ENCODE assay signal across 8 cellular contexts in the genomic region with DNA sequence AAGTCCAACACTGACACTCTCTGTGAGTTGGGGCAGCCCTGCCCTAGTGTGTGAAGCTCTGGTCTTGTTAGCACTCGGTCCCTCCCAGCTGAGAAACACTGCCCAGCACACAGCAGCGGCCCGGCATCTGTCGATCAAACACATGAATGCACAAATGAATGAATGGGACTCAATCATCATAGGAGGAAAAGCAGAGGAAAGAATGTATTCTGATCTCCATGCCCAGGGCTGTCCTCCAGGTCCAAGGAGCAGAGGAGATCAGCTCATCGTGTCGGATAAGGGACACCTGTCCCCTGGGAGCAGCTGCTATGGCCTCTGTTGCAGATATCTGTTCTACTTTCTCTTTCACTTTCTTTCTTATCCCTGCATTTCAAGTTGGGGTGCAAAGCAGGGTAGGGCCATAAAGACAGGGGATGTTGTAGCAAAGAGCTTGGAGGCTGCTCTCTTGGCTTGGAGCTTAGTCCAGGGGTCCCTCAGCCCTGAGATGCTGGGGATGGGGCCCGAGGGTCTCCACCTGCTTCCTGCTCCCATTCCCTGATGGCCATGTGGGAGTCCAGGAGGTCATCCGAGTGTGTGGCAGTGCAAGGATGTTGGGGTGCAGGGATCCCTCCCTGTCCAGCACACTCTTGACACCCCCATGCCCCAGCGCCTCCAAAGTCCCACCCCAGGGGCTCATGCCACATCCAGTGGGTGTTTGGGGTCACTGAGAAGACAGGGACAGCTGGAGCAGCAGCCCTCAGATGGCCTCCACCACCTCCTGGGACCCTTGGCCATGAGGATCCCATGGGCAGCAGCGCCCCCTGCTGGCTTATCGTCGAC.
DNase-seq lines count a peak whose midpoint lies in the region; ATAC-seq and TF ChIP-seq lines count a peak whose summit lies in the region.

No MANE protein-coding gene starts in this region.

- TF ChIP-seq CTCF in NB4 (IDR thresholded peaks at IDR 0.05; ENCODE audit: low read depth, low read length), result peak; percentile 6
- TF ChIP-seq CTCF in left lung (IDR thresholded peaks at IDR 0.05), result peak; percentile 18 to 42

- intact Hi-C loops in activated naive CD4-positive, alpha-beta T cell treated with anti-CD3 and anti-CD28 coated beads for 36 hours (cut with micrococcal nuclease), result no loop called here
- intact Hi-C loops in left lung (cut with DNase I), result no loop called here

- H3K4me3 Mint-ChIP-seq in activated naive CD4-positive, alpha-beta T cell treated with anti-CD3 and anti-CD28 coated beads for 36 hours, result no peak overlapping the region
- H3K4me3 Mint-ChIP-seq in stimulated activated naive CD8-positive, alpha-beta T cell treated with anti-CD3 and anti-CD28 coated beads, Interleukin-15, amount 100 ng/mL, for 72 hours, result peak overlapping the region; percentile 9 to 53

- DNase-seq in ELF-1 (ENCODE audit: low read depth, low spot score) (peak; percentile 12), NB4 (ENCODE audit: low read depth) (peak; percentile 82), left lung (no peak)
- DNase-seq in activated naive CD4-positive, alpha-beta T cell treated with anti-CD3 and anti-CD28 coated beads for 36 hours, result peak; percentile 58
- DNase-seq in stimulated activated naive CD8-positive, alpha-beta T cell treated with anti-CD3 and anti-CD28 coated beads, Interleukin-15, amount 100 ng/mL, for 72 hours, result peak; percentile 41 to 48

- peak overlapping the region; percentile 46 for H3K4me3 ChIP-seq in NB4 (ENCODE audit: low read depth, low read length)
- no peak overlapping the region for H3K4me3 ChIP-seq in left lung

- TF ChIP-seq POLR2A in NB4 (IDR thresholded peaks at IDR 0.05; ENCODE audit: extremely low read depth, insufficient read length), result no peak

- CTCF ChIA-PET in activated naive CD4-positive, alpha-beta T cell treated with anti-CD3 and anti-CD28 coated beads for 36 hours (lab: Charles Lee), result interaction anchor here (0.6 to 5.2 kb wide), 28 partner anchors 11 to 171 kb away, joined by 3 to 163 read pairs (median 6); a partner anchor contains a TSS

- H3K9me3 Mint-ChIP-seq in activated naive CD4-positive, alpha-beta T cell treated with anti-CD3 and anti-CD28 coated beads for 36 hours, result peaks cover 3% of the 10 kb centered on the region
- H3K9me3 Mint-ChIP-seq in stimulated activated naive CD8-positive, alpha-beta T cell treated with anti-CD3 and anti-CD28 coated beads, Interleukin-15, amount 100 ng/mL, for 72 hours, result peaks cover 0 to 5% of the 10 kb centered on the region in 2 donors

- H3K27ac ChIP-seq in left lung, result no peak overlapping the region

- no peaks in the 10 kb centered on the region for H3K9me3 ChIP-seq in left lung

- H3K36me3 Mint-ChIP-seq in activated naive CD4-positive, alpha-beta T cell treated with anti-CD3 and anti-CD28 coated beads for 36 hours (ENCODE audit: low read depth), result no peaks in the 10 kb centered on the region

- peaks cover 80% of the 10 kb centered on the region for H3K4me1 Mint-ChIP-seq in activated naive CD4-positive, alpha-beta T cell treated with anti-CD3 and anti-CD28 coated beads for 36 hours (ENCODE audit: low read depth)
- peaks cover 85% of the 10 kb centered on the region for H3K4me1 Mint-ChIP-seq in stimulated activated naive CD8-positive, alpha-beta T cell treated with anti-CD3 and anti-CD28 coated beads, Interleukin-15, amount 100 ng/mL, for 72 hours

- H3K27me3 ChIP-seq in left lung, result peaks cover 0 to 20% of the 10 kb centered on the region in 2 donors

- ATAC-seq in left lung (peak; percentile 50), GM21367 (IDR thresholded peaks at IDR 0.05; ENCODE audit: unreplicated experiment) (no peak), HG03159 (IDR thresholded peaks at IDR 0.05; ENCODE audit: unreplicated experiment) (no peak), HG03460 (IDR thresholded peaks at IDR 0.05; ENCODE audit: unreplicated experiment) (no peak)
- peak; percentile 37 for ATAC-seq in stimulated activated naive CD8-positive, alpha-beta T cell treated with anti-CD3 and anti-CD28 coated beads, Interleukin-15, amount 100 ng/mL, for 72 hours

- peaks cover 0 to 45% of the 10 kb centered on the region in 2 donors for H3K4me1 ChIP-seq in left lung

- H3K27me3 Mint-ChIP-seq in activated naive CD4-positive, alpha-beta T cell treated with anti-CD3 and anti-CD28 coated beads for 36 hours (ENCODE audit: low read depth), result peaks cover 6% of the 10 kb centered on the region
- H3K27me3 Mint-ChIP-seq in stimulated activated naive CD8-positive, alpha-beta T cell treated with anti-CD3 and anti-CD28 coated beads, Interleukin-15, amount 100 ng/mL, for 72 hours, result peaks cover 11% of the 10 kb centered on the region

- H3K36me3 ChIP-seq in left lung, result no peaks in the 10 kb centered on the region

- peak overlapping the region; percentile 96 for H3K27ac Mint-ChIP-seq in activated naive CD4-positive, alpha-beta T cell treated with anti-CD3 and anti-CD28 coated beads for 36 hours
- peak overlapping the region; percentile 8 to 9 for H3K27ac Mint-ChIP-seq in stimulated activated naive CD8-positive, alpha-beta T cell treated with anti-CD3 and anti-CD28 coated beads, Interleukin-15, amount 100 ng/mL, for 72 hours

Comparison
In these comparisons a context has a peak if more than half of its experiments do, and no peak if none do; other contexts are left out.
1. DNase-seq: peak in ELF-1 (single experiment), NB4 (single experiment), activated naive CD4-positive, alpha-beta T cell treated with anti-CD3 and anti-CD28 coated beads for 36 hours (single experiment) and stimulated activated naive CD8-positive, alpha-beta T cell treated with anti-CD3 and anti-CD28 coated beads, Interleukin-15, amount 100 ng/mL, for 72 hours (2 of 2); none in left lung (0 of 2).
2. ATAC-seq: peak in left lung (single experiment) and stimulated activated naive CD8-positive, alpha-beta T cell treated with anti-CD3 and anti-CD28 coated beads, Interleukin-15, amount 100 ng/mL, for 72 hours (single experiment); none in GM21367 (single experiment), HG03159 (single experiment) and HG03460 (single experiment).